In genomic region chr5:91182763-91183162, GRCh38 we compare ENCODE assay signal across 9 cellular contexts.
DNase-seq lines count a peak whose midpoint lies in the region; ATAC-seq and TF ChIP-seq lines count a peak whose summit lies in the region.
"Had no signal": no experiment of that assay in that cellular context is flagged by ENCODE, and none has a peak within 500 bp of the region (broad histone marks: within the 10 kb centered on the region; RNA-seq: fewer than 3 reads in every experiment).

No MANE protein-coding gene starts in this region.

- H3K27me3 ChIP-seq in tibial nerve = no peaks in the 10 kb centered on the region
- H3K27me3 ChIP-seq in CD4-positive, alpha-beta T cell (ENCODE audit: control insufficient read depth, insufficient read depth, low read length) = no peaks in the 10 kb centered on the region
- H3K27me3 ChIP-seq: body of pancreas had no signal

- DNase-seq in EH (ENCODE audit: low read depth) = peak; percentile 34
- DNase-seq in MV-4-11 (lab: John Stamatoyannopoulos, UW) = peak; percentile 87
- DNase-seq in fibroblast of the conjunctiva (ENCODE audit: low read depth) = peak; percentile 37
- peak; percentile 30 to 39 for DNase-seq in tibial nerve (ENCODE audit: low spot score in 2 of 2)
- DNase-seq in naive thymus-derived CD8-positive, alpha-beta T cell = no peak
- no peak for DNase-seq in NCI-H1417 (lab: John Stamatoyannopoulos, UW)
- no peak for DNase-seq in CD4-positive, alpha-beta T cell

- WGBS in tibial nerve, 2 donors = 40 to 51% methylated on average over 4 of the region's 4 CpGs

- H3K4me3 Mint-ChIP-seq in naive thymus-derived CD8-positive, alpha-beta T cell = no peak overlapping the region
- H3K4me3 Mint-ChIP-seq in CD4-positive, alpha-beta T cell = no peak overlapping the region

- peaks cover 7 to 11% (median 9%) of the 10 kb centered on the region in 5 donors for H3K27me3 Mint-ChIP-seq in naive thymus-derived CD8-positive, alpha-beta T cell
- peaks cover 16% of the 10 kb centered on the region for H3K27me3 Mint-ChIP-seq in CD4-positive, alpha-beta T cell

- TF ChIP-seq EP300 in tibial nerve (IDR thresholded peaks at IDR 0.05) = peak in 1 of 2 donors; percentile 70

- POLR2A ChIA-PET in naive thymus-derived CD8-positive, alpha-beta T cell (lab: Charles Lee) = no interaction called here
- POLR2A ChIA-PET in CD4-positive, alpha-beta T cell (lab: Charles Lee) = interaction anchor here (0.9 kb wide), 1 partner anchor 200 kb away, joined by 3 read pairs; the partner anchor contains the start of gene ARRDC3

- intact Hi-C loops in CD4-positive, alpha-beta T cell (cut with DNase I, micrococcal nuclease) = no loop called here

- CTCF ChIA-PET in CD4-positive, alpha-beta T cell (lab: Charles Lee) = no interaction called here

- H3K9me3 ChIP-seq in tibial nerve = no peaks in the 10 kb centered on the region
- no peaks in the 10 kb centered on the region for H3K9me3 ChIP-seq in CD4-positive, alpha-beta T cell (ENCODE audit: control insufficient read depth, low read length)
- H3K9me3 ChIP-seq: body of pancreas had no signal

- TF ChIP-seq CTCF in tibial nerve (IDR thresholded peaks at IDR 0.05) = peak in 1 of 5 experiments; percentile 26
- no peak for TF ChIP-seq CTCF in CD4-positive, alpha-beta T cell (IDR thresholded peaks at IDR 0.05)

- peaks cover 0 to 23% (median 1%) of the 10 kb centered on the region in 4 donors for H3K4me1 Mint-ChIP-seq in naive thymus-derived CD8-positive, alpha-beta T cell
- H3K4me1 Mint-ChIP-seq in CD4-positive, alpha-beta T cell (ENCODE audit: low read depth) = peaks cover 5% of the 10 kb centered on the region

- H3K9me3 Mint-ChIP-seq in naive thymus-derived CD8-positive, alpha-beta T cell = no peaks in the 10 kb centered on the region
- H3K9me3 Mint-ChIP-seq in CD4-positive, alpha-beta T cell = no peaks in the 10 kb centered on the region

- TF ChIP-seq POLR2A in tibial nerve (IDR thresholded peaks at IDR 0.05) = no peak

- H3K4me1 ChIP-seq in tibial nerve = peaks cover 0 to 37% (median 4%) of the 10 kb centered on the region in 4 donors
- H3K4me1 ChIP-seq: body of pancreas had no signal

- peaks cover 0 to 1% (median 0%) of the 10 kb centered on the region in 3 donors for H3K36me3 Mint-ChIP-seq in naive thymus-derived CD8-positive, alpha-beta T cell
- H3K36me3 Mint-ChIP-seq in CD4-positive, alpha-beta T cell (ENCODE audit: low read depth) = no peaks in the 10 kb centered on the region

- ATAC-seq in GM21526 (IDR thresholded peaks at IDR 0.05; ENCODE audit: low FRiP score, unreplicated experiment) = peak; percentile 92
- ATAC-seq in naive thymus-derived CD8-positive, alpha-beta T cell = no peak
- no peak for ATAC-seq in CD4-positive, alpha-beta T cell (ENCODE audit: poor library complexity)
- ATAC-seq: body of pancreas had no signal

- no peak overlapping the region for H3K4me3 ChIP-seq in tibial nerve
- H3K4me3 ChIP-seq: body of pancreas had no signal

- H3K36me3 ChIP-seq in tibial nerve = no peaks in the 10 kb centered on the region

- H3K27ac Mint-ChIP-seq in naive thymus-derived CD8-positive, alpha-beta T cell = no peak overlapping the region
- no peak overlapping the region for H3K27ac Mint-ChIP-seq in CD4-positive, alpha-beta T cell

- peak overlapping the region in 2 of 4 donors; percentile 61 for H3K27ac ChIP-seq in tibial nerve
- H3K27ac ChIP-seq in CD4-positive, alpha-beta T cell (ENCODE audit: low read depth, low read length) = no peak overlapping the region

Comparison
In these comparisons a context has a peak if more than half of its experiments do, and no peak if none do; other contexts are left out.
1. DNase-seq: peak in EH (single experiment), MV-4-11 (single experiment), fibroblast of the conjunctiva (single experiment) and tibial nerve (2 of 2); none in naive thymus-derived CD8-positive, alpha-beta T cell (0 of 10), NCI-H1417 (0 of 3) and CD4-positive, alpha-beta T cell (0 of 10).